In genomic region chr6:120173250-120173649, GRCh38 we compare ENCODE assay signal across 21 cellular contexts.
"Had no signal": no experiment of that assay in that cellular context is flagged by ENCODE, and none has a peak within 500 bp of the region (broad histone marks: within the 10 kb centered on the region; RNA-seq: fewer than 3 reads in every experiment).

No MANE protein-coding gene starts in this region.

- H3K4me1 Mint-ChIP-seq: activated CD4-positive, alpha-beta T cell treated with anti-CD3 and anti-CD28 coated beads, Interleukin-2, amount 10 ng/mL, durations not matched to agents 7 days and 5 days; activated naive CD4-positive, alpha-beta T cell treated with anti-CD3 and anti-CD28 coated beads, Interleukin-2, amount 50 U/mL, for 24 hours; brain; mesothelial cell of epicardium had no signal

- H3K4me1 ChIP-seq: esophagus muscularis mucosa, gastrocnemius medialis, left ventricle myocardium inferior had no signal

- H3K27me3 ChIP-seq: esophagus muscularis mucosa, gastrocnemius medialis had no signal

- H3K4me3 ChIP-seq: esophagus muscularis mucosa, gastrocnemius medialis, left ventricle myocardium inferior had no signal

- H3K27ac ChIP-seq: esophagus muscularis mucosa, gastrocnemius medialis, left ventricle myocardium inferior, WERI-Rb-1 had no signal

- H3K4me3 Mint-ChIP-seq: activated CD4-positive, alpha-beta T cell treated with anti-CD3 and anti-CD28 coated beads, Interleukin-2, amount 10 ng/mL, durations not matched to agents 7 days and 5 days; activated CD8-positive, alpha-beta T cell treated with anti-CD3 and anti-CD28 coated beads for 36 hours; activated naive CD4-positive, alpha-beta T cell treated with anti-CD3 and anti-CD28 coated beads, Interleukin-2, amount 50 U/mL, for 24 hours; brain; mesothelial cell of epicardium; naive thymus-derived CD8-positive, alpha-beta T cell had no signal

- H3K36me3 ChIP-seq: esophagus muscularis mucosa, gastrocnemius medialis, left ventricle myocardium inferior, WERI-Rb-1 had no signal

- H3K9me3 ChIP-seq: esophagus muscularis mucosa, gastrocnemius medialis, left ventricle myocardium inferior had no signal

- H3K9me3 Mint-ChIP-seq: activated CD4-positive, alpha-beta T cell treated with anti-CD3 and anti-CD28 coated beads, Interleukin-2, amount 10 ng/mL, durations not matched to agents 7 days and 5 days; activated CD8-positive, alpha-beta T cell treated with anti-CD3 and anti-CD28 coated beads for 36 hours; activated naive CD4-positive, alpha-beta T cell treated with anti-CD3 and anti-CD28 coated beads, Interleukin-2, amount 50 U/mL, for 24 hours; brain had no signal

- H3K27me3 Mint-ChIP-seq: activated CD4-positive, alpha-beta T cell treated with anti-CD3 and anti-CD28 coated beads, Interleukin-2, amount 10 ng/mL, durations not matched to agents 7 days and 5 days; activated CD8-positive, alpha-beta T cell treated with anti-CD3 and anti-CD28 coated beads for 36 hours; activated naive CD4-positive, alpha-beta T cell treated with anti-CD3 and anti-CD28 coated beads, Interleukin-2, amount 50 U/mL, for 24 hours; brain had no signal

- H3K27ac Mint-ChIP-seq: activated CD4-positive, alpha-beta T cell treated with anti-CD3 and anti-CD28 coated beads, Interleukin-2, amount 10 ng/mL, durations not matched to agents 7 days and 5 days; activated CD8-positive, alpha-beta T cell treated with anti-CD3 and anti-CD28 coated beads for 36 hours; activated naive CD4-positive, alpha-beta T cell treated with anti-CD3 and anti-CD28 coated beads, Interleukin-2, amount 50 U/mL, for 24 hours; brain; mesothelial cell of epicardium; naive thymus-derived CD8-positive, alpha-beta T cell had no signal

- ATAC-seq: activated CD8-positive, alpha-beta T cell treated with anti-CD3 and anti-CD28 coated beads for 36 hours; gastrocnemius medialis; naive thymus-derived CD8-positive, alpha-beta T cell; sciatic nerve; stimulated activated naive CD8-positive, alpha-beta T cell treated with anti-CD3 and anti-CD28 coated beads, Interleukin-15, Interleukin-2, amounts not matched to agents 100 U/mL and 50 U/mL, for 24 hours had no signal

- DNase-seq: activated CD4-positive, alpha-beta T cell treated with anti-CD3 and anti-CD28 coated beads, Interleukin-2, amount 10 ng/mL, durations not matched to agents 7 days and 5 days; activated CD4-positive, CD25-positive, alpha-beta regulatory T cell treated with anti-CD3 and anti-CD28 coated beads, Interleukin-2, amount 50 U/mL, for 72 hours; activated CD8-positive, alpha-beta T cell treated with anti-CD3 and anti-CD28 coated beads for 36 hours; activated gamma-delta T cell treated with Interleukin-2 at 50 U/mL for 16 hours; anterior cingulate cortex; central memory CD4-positive, alpha-beta T cell; effector memory CD4-positive, alpha-beta T cell; gastrocnemius medialis; hippocampal formation; left ventricle myocardium inferior; naive thymus-derived CD8-positive, alpha-beta T cell; small intestine; stimulated activated CD4-positive, alpha-beta T cell treated with anti-CD3 and anti-CD28 coated beads, Interleukin-15, amount 100 ng/mL, for 24 hours; stimulated activated naive CD8-positive, alpha-beta T cell treated with anti-CD3 and anti-CD28 coated beads, Interleukin-15, Interleukin-2, amounts not matched to agents 100 U/mL and 50 U/mL, for 24 hours; T-helper 2 cell; WERI-Rb-1 had no signal

- H3K36me3 Mint-ChIP-seq: activated naive CD4-positive, alpha-beta T cell treated with anti-CD3 and anti-CD28 coated beads, Interleukin-2, amount 50 U/mL, for 24 hours; brain; mesothelial cell of epicardium; naive thymus-derived CD8-positive, alpha-beta T cell had no signal
